9 cellular contexts compared by ENCODE assay signal in the genomic region with DNA sequence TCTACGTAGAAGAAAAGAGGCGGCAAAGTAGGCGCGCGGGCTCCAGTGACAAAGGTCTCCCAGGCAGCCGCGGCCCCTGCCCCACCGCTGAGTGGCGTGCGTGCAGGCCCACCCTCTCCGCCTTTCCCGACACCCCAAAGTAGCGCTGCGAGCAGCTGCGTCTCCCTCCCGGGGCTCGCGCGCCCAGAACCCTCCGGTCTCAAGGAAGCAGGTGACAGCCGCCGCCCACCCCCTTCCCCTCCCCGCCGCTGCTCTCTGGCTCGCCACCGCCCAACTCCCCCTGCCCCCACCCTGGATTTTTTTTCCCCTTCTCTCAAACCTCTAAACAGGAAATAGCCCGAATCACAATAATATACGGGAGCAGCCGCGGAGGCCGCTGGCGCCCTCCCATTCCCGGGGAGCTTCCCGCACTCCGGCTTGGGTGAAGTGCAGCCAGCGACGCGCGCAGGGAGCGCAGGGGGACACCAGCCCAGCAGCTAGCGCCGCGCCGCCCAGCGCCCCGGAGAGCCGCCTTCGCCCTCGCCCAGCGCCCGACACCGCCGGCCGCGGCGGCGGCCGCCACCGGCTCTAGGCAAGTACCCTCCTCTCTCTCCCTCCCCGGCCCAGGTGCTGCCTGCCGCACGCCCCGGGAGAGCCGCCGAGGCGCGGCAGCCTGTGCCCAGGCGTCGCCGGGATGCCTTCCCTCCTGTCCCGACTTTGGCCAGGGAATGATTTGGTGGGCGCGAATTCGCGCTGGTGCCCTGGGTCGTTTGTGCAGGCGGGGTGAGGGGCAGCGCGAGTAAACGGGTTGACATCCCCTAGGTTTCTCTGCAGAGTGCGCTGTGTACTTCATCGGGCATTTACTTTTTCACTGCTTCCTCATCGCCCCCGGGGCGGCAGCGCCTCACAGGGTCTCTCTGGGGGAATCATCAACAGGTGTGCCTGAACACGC. TPM values are rescaled to one million over a fixed set of nuclear protein-coding genes. Genes with fewer than 3 reads are reported as not detected.
DNase-seq lines count a peak whose midpoint lies in the region; ATAC-seq and TF ChIP-seq lines count a peak whose summit lies in the region.
"Had no signal": no experiment of that assay in that cellular context is flagged by ENCODE, and none has a peak within 500 bp of the region (broad histone marks: within the 10 kb centered on the region; RNA-seq: fewer than 3 reads in every experiment).

No MANE protein-coding gene starts in this region.

- H3K27me3 Mint-ChIP-seq in natural killer cell (ENCODE audit: low read depth in 2 of 2): no peaks in the 10 kb centered on the region

- H3K36me3 ChIP-seq in upper lobe of right lung: no peaks in the 10 kb centered on the region

- DNase-seq in AG08396 (ENCODE audit: low spot score) (peak; percentile 69), NCI-H2171 treated with DMSO at 0.1 percent for 48 hours (lab: John Stamatoyannopoulos, UW) (peak; percentile 56), fibroblast of mammary gland (ENCODE audit: low read depth) (no peak), natural killer cell (peak; percentile 21), upper lobe of right lung (peak; percentile 85)
- DNase-seq in activated CD8-positive, alpha-beta memory T cell treated with anti-CD3 and anti-CD28 coated beads, Interleukin-2, amount 50 U/mL, for 48 hours: peak; percentile 65

- H3K27me3 ChIP-seq in upper lobe of right lung: no peaks in the 10 kb centered on the region

- peak overlapping the region in 1 of 2 donors; percentile 79 for H3K27ac Mint-ChIP-seq in natural killer cell

- H3K4me1 ChIP-seq in upper lobe of right lung: no peaks in the 10 kb centered on the region

- peak overlapping the region; percentile 94 for H3K4me3 Mint-ChIP-seq in natural killer cell

- peak overlapping the region; percentile 89 for H3K27ac ChIP-seq in upper lobe of right lung

- ATAC-seq in GM18511 (IDR thresholded peaks at IDR 0.05; ENCODE audit: unreplicated experiment) (peak; percentile 71), HG02938 (IDR thresholded peaks at IDR 0.05; ENCODE audit: unreplicated experiment) (peak; percentile 46), natural killer cell (peak; percentile 64 to 77 (median 67)), upper lobe of right lung (peak; percentile 69)
- ATAC-seq: K562 had no signal

- TF ChIP-seq CTCF in fibroblast of mammary gland (conservative IDR thresholded peaks at IDR 0.05; ENCODE audit: control insufficient read depth, insufficient read depth, low read depth, low read length) (no peak), natural killer cell (IDR thresholded peaks at IDR 0.05) (no peak), upper lobe of right lung (IDR thresholded peaks at IDR 0.05) (no peak)

- H3K9me3 Mint-ChIP-seq in natural killer cell: no peaks in the 10 kb centered on the region

- intact Hi-C loops in natural killer cell (cut with micrococcal nuclease): no loop called here
- intact Hi-C loops in upper lobe of right lung (cut with DNase I): no loop called here

- H3K36me3 Mint-ChIP-seq in natural killer cell: no peaks in the 10 kb centered on the region

- no peaks in the 10 kb centered on the region for H3K9me3 ChIP-seq in upper lobe of right lung

- peaks cover 10 to 21% of the 10 kb centered on the region in 2 donors for H3K4me1 Mint-ChIP-seq in natural killer cell

- H3K4me3 ChIP-seq in fibroblast of mammary gland (ENCODE audit: control insufficient read depth, low read depth, low read length) (peak overlapping the region; percentile 70), upper lobe of right lung (peak overlapping the region; percentile 83)
- H3K4me3 ChIP-seq: K562 had no signal

RNA-seq across cellular contexts. Expression of gene TJP2, which starts 52.7 kb away (rescaled TPM):
- 1 to 10 TPM; 6.8 to 10.0 (median 9.6) TPM for total RNA-seq in natural killer cell
- total RNA-seq in upper lobe of right lung: 131 TPM

Comparison
In these comparisons a context has a peak if more than half of its experiments do, and no peak if none do; other contexts are left out.
1. RNA of gene TJP2, which starts 52.7 kb away (total RNA-seq): 131 TPM in upper lobe of right lung (single experiment); 6.8 to 10.0 TPM in natural killer cell; every median in the first group is over 10 times any median in the second.
2. Peak in every context shown above with its lines, with median percentiles within 50 percentile points of each other: ATAC-seq.